ENCODE assay signal across 8 cellular contexts in genomic region chr3:9932843-9933560, GRCh38. TPM values are rescaled to one million over a fixed set of nuclear protein-coding genes. Genes with fewer than 3 reads are reported as not detected.
DNase-seq lines count a peak whose midpoint lies in the region; ATAC-seq and TF ChIP-seq lines count a peak whose summit lies in the region.

No MANE protein-coding gene starts in this region.

- peaks cover 10% of the 10 kb centered on the region for H3K36me3 Mint-ChIP-seq in T-helper 1 cell treated with Interleukin-12 subunit alpha and Interleukin-12 subunit beta and Interleukin-4 antibody, amounts not matched to agents 30 μg/mL and 1 μg/mL, for 36 hours (ENCODE audit: low read depth)

- H3K4me1 Mint-ChIP-seq in T-helper 1 cell treated with Interleukin-12 subunit alpha and Interleukin-12 subunit beta and Interleukin-4 antibody, amounts not matched to agents 30 μg/mL and 1 μg/mL, for 36 hours (ENCODE audit: low read depth), result peaks cover 28% of the 10 kb centered on the region

- H3K27me3 Mint-ChIP-seq in T-helper 1 cell treated with Interleukin-12 subunit alpha and Interleukin-12 subunit beta and Interleukin-4 antibody, amounts not matched to agents 30 μg/mL and 1 μg/mL, for 36 hours (ENCODE audit: low read depth), result no peaks in the 10 kb centered on the region

- DNase-seq in HFF-Myc (ENCODE audit: extremely low read depth, low read depth) (no peak), NAMALWA (ENCODE audit: low spot score) (peak; percentile 92), hypothalamus (lab: John Stamatoyannopoulos, UW) (peak in 47 of 51 donors; percentile 31 to 84 (median 61)), sciatic nerve (ENCODE audit: low spot score) (peak; percentile 86), cortex of kidney (lab: John Stamatoyannopoulos, UW) (no peak)

- no peaks in the 10 kb centered on the region for H3K9me3 Mint-ChIP-seq in T-helper 1 cell treated with Interleukin-12 subunit alpha and Interleukin-12 subunit beta and Interleukin-4 antibody, amounts not matched to agents 30 μg/mL and 1 μg/mL, for 36 hours

- ATAC-seq in sciatic nerve, result peak; percentile 76

- TF ChIP-seq CTCF in GM12875 (IDR thresholded peaks at IDR 0.05; ENCODE audit: borderline replicate concordance, insufficient read depth, low read depth, low read length), result peak; percentile 86
- TF ChIP-seq CTCF in HFF-Myc (IDR thresholded peaks at IDR 0.05; ENCODE audit: low read depth, low read length, missing control alignments), result peak; percentile 80

- peak overlapping the region; percentile 99 for H3K4me3 Mint-ChIP-seq in T-helper 1 cell treated with Interleukin-12 subunit alpha and Interleukin-12 subunit beta and Interleukin-4 antibody, amounts not matched to agents 30 μg/mL and 1 μg/mL, for 36 hours

- H3K4me3 ChIP-seq in GM12875 (ENCODE audit: low read depth, low read length), result peak overlapping the region; percentile 84
- H3K4me3 ChIP-seq in HFF-Myc (replicated peaks; ENCODE audit: low read depth, low read length), result peak overlapping the region; percentile 52

- peak overlapping the region; percentile 90 for H3K27ac ChIP-seq in angular gyrus (ENCODE audit: low read depth, low read length)

- H3K27ac Mint-ChIP-seq in T-helper 1 cell treated with Interleukin-12 subunit alpha and Interleukin-12 subunit beta and Interleukin-4 antibody, amounts not matched to agents 30 μg/mL and 1 μg/mL, for 36 hours, result peak overlapping the region; percentile 97

- intact Hi-C loops in sciatic nerve (cut with DNase I), result no loop called here

RNA-seq across cellular contexts. Expression of gene CRELD1, which starts 0.6 kb away (rescaled TPM):
- 36.5 TPM for total RNA-seq in sciatic nerve

RNA-seq across cellular contexts. Expression of gene IL17RC, which starts 16.1 kb away (rescaled TPM):
- 33.2 TPM for total RNA-seq in sciatic nerve

RNA-seq across cellular contexts. Expression of gene PRRT3, which starts 19.2 kb away (rescaled TPM):
- total RNA-seq in sciatic nerve, result 1.5 TPM

RNA-seq across cellular contexts. Expression of gene IL17RE, which starts 30.4 kb away (rescaled TPM):
- 5.3 TPM for total RNA-seq in sciatic nerve

RNA-seq across cellular contexts. Expression of gene JAGN1, which starts 42.6 kb away (rescaled TPM):
- 19.7 TPM for total RNA-seq in sciatic nerve

Comparison
In these comparisons a context has a peak if more than half of its experiments do, and no peak if none do; other contexts are left out.
1. DNase-seq: peak in NAMALWA (single experiment), hypothalamus (47 of 51) and sciatic nerve (single experiment); none in HFF-Myc (single experiment) and cortex of kidney (single experiment).